In the genomic region with DNA sequence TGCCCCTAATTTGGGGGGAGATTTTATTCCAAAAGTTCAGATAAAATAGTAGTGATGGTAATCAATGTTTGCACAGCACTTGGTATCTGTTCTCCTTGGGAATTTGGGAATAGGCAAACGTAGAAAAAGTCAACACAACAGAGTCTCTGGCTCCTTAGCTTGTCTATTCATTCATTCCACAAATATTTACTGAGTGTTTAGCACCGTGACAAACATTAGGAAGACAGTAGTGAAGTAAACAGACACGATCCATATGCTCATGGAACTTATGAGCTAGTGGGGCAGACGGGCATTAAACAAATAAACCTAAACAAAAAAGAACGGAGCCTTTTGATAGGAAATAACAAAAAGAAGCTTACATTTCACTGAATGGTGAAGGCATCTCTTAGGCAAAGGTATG, we compare ENCODE assay signal across 11 cellular contexts.
DNase-seq lines count a peak whose midpoint lies in the region; TF ChIP-seq lines count a peak whose summit lies in the region.
"Had no signal": no experiment of that assay in that cellular context is flagged by ENCODE, and none has a peak within 500 bp of the region (broad histone marks: within the 10 kb centered on the region; RNA-seq: fewer than 3 reads in every experiment).

No MANE protein-coding gene starts in this region.

- 52% methylated on average over 5 of the region's 5 CpGs for WGBS in esophagus muscularis mucosa

- no peak for TF ChIP-seq EP300 in esophagus muscularis mucosa (IDR thresholded peaks at IDR 0.05)

- peak; percentile 89 for DNase-seq in LNCaP clone FGC (ENCODE audit: low read depth)
- DNase-seq in NCI-H748 (lab: John Stamatoyannopoulos, UW; ENCODE audit: unreplicated experiment): peak; percentile 47
- peak; percentile 2 for DNase-seq in esophagus muscularis mucosa (ENCODE audit: extremely low spot score)
- DNase-seq in SW 1271 (lab: John Stamatoyannopoulos, UW): no peak
- no peak for DNase-seq in hepatic stellate cell (ENCODE audit: low spot score)
- no peak for DNase-seq in glomerular visceral epithelial cell (ENCODE audit: extremely low spot score)
- DNase-seq: CD8-positive, alpha-beta T cell; COR-L47; DMS153; GF-D8 had no signal

- H3K27me3 ChIP-seq in esophagus muscularis mucosa: no peaks in the 10 kb centered on the region

- no peak for TF ChIP-seq CTCF in LNCaP clone FGC (IDR thresholded peaks at IDR 0.05; ENCODE audit: control insufficient read depth, extremely low read depth, insufficient read depth)
- TF ChIP-seq CTCF in esophagus muscularis mucosa (IDR thresholded peaks at IDR 0.05): no peak

- no peaks in the 10 kb centered on the region for H3K9me3 ChIP-seq in esophagus muscularis mucosa
- H3K9me3 ChIP-seq: HAP-1 had no signal

- TF ChIP-seq POLR2A in esophagus muscularis mucosa (IDR thresholded peaks at IDR 0.05; ENCODE audit: low read depth): no peak

- H3K4me3 ChIP-seq in LNCaP clone FGC (ENCODE audit: low read depth, low read length) (no peak overlapping the region), esophagus muscularis mucosa (no peak overlapping the region)
- H3K4me3 ChIP-seq: HAP-1 had no signal

- H3K36me3 ChIP-seq in esophagus muscularis mucosa: no peaks in the 10 kb centered on the region
- H3K36me3 ChIP-seq: HAP-1 had no signal

- intact Hi-C loops in esophagus muscularis mucosa (cut with DNase I): no loop called here

- H3K27ac ChIP-seq in esophagus muscularis mucosa (replicated peaks in 1 of 4): no peak overlapping the region

- no peaks in the 10 kb centered on the region for H3K4me1 ChIP-seq in esophagus muscularis mucosa
- H3K4me1 ChIP-seq: HAP-1 had no signal

Comparison
In these comparisons a context has a peak if more than half of its experiments do, and no peak if none do; other contexts are left out.
1. DNase-seq: peak in LNCaP clone FGC (single experiment), NCI-H748 (single experiment) and esophagus muscularis mucosa (single experiment); none in SW 1271 (0 of 2), hepatic stellate cell (single experiment) and glomerular visceral epithelial cell (single experiment).